ENCODE assay signal across 1 cellular context in the genomic region with DNA sequence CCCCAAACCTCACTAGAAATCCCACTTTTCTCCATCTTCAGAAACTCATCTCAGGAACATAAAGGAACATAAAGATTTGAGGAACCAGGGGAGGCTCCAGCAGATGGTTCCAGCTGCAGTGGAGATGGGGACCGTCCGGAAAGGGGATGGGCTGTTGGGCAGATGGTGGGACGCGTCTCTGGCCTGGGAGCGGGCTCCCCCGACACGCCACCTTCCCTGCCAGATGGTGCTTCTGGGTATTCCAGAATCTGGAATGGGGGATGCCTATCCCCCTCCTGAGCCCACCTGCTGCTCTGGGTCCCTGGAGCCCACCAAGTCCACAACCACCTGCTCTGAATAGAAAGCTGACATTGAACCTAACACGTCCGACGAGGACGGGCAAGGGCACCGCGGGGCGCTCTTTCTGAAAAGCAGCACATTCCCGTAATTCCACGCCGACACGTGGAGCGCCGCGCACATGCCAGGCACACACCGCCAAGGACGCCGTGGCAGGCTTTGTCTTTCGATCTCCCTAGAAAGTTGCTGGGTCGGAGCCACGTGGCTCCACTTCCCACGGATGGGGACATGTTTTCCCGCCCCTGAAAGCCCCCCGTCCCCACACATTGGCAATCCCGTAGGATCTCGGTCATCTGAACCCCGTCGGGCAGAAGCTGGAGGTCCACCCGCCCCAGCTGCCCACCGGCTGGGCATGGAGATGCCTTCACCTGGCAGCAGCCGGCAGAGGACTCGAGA.
TF ChIP-seq lines count a peak whose summit lies in the region.

No MANE protein-coding gene starts in this region.

TF ChIP-seq in H1, 55 proteins besides CTCF, POLR2A, EP300 and RAD21:
- TF ChIP-seq TAF1 (IDR thresholded peaks at IDR 0.05; ENCODE audit: low read depth, low read length), result no peak
